16 cellular contexts compared by ENCODE assay signal in the genomic region with DNA sequence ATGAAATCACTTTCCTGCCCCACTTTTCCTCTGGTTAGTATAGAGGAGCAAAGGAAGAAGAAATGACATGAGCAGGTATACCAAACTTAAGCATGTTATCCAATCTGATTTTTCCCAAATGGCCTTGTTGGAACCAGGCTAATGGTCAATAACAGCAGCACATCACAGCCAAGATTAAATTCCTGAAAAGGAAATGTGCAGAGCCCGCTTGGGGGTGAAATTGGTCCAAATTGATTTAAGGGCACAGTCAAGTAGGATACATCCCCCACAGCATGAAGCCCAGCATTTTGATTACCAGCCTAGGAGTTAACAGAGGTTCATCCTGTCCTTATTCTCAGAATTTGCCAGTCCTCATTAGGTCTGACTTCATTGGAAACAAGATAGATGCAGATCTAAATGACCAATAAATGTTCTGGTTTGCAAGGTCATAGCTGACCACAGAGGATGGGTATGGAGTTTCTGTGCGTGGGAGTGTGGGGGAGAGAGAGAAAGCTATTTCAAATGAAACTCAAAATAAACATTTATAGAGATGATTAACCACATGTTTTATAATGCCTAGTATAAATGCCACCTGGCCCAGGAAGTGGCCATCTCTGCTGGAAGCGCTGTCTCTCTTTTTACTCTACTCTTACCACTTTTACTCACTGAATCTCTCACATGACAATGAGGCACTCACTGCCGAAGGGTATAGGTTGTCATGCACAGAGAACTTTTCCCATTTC. TPM values are rescaled to one million over a fixed set of nuclear protein-coding genes. Genes with fewer than 3 reads are reported as not detected.
DNase-seq lines count a peak whose midpoint lies in the region; ATAC-seq and TF ChIP-seq lines count a peak whose summit lies in the region.
"Had no signal": no experiment of that assay in that cellular context is flagged by ENCODE, and none has a peak within 500 bp of the region (broad histone marks: within the 10 kb centered on the region; RNA-seq: fewer than 3 reads in every experiment).

No MANE protein-coding gene starts in this region.

- H3K9ac ChIP-seq in smooth muscle cell (ENCODE audit: low read depth), result no peak overlapping the region
- H3K9ac ChIP-seq: parathyroid adenoma had no signal

- no peak for ATAC-seq in gastroesophageal sphincter
- ATAC-seq in GM21381 (IDR thresholded peaks at IDR 0.05; ENCODE audit: unreplicated experiment), result no peak
- ATAC-seq: esophagus mucosa had no signal

- H3K79me2 ChIP-seq in smooth muscle cell (ENCODE audit: low read depth), result no peaks in the 10 kb centered on the region
- H3K79me2 ChIP-seq: parathyroid adenoma had no signal

- TF ChIP-seq EP300 in gastroesophageal sphincter (IDR thresholded peaks at IDR 0.05), result no peak

- H3K27me3 ChIP-seq in MG63 (no peaks in the 10 kb centered on the region), gastroesophageal sphincter (no peaks in the 10 kb centered on the region), smooth muscle cell (ENCODE audit: low read depth) (no peaks in the 10 kb centered on the region)

- H3K9me3 ChIP-seq in MG63 (no peaks in the 10 kb centered on the region), gastroesophageal sphincter (no peaks in the 10 kb centered on the region), smooth muscle cell (replicated peaks; ENCODE audit: low read depth) (no peaks in the 10 kb centered on the region)

- WGBS in gastroesophageal sphincter (ENCODE audit: low coverage in 1 of 2), 2 donors, result 45 to 66% methylated on average over 2 to 4 of the region's 4 CpGs
- WGBS in smooth muscle cell (ENCODE audit: low lambda C conversion rate), result 89% methylated on average over 4 of the region's 4 CpGs

- H3F3A ChIP-seq in smooth muscle cell (ENCODE audit: low read depth), result peaks cover 11% of the 10 kb centered on the region

- H3K36me3 ChIP-seq in MG63, result no peaks in the 10 kb centered on the region
- no peaks in the 10 kb centered on the region for H3K36me3 ChIP-seq in gastroesophageal sphincter
- no peaks in the 10 kb centered on the region for H3K36me3 ChIP-seq in smooth muscle cell (ENCODE audit: low read depth)

- peak overlapping the region in 2 of 4 donors; percentile 34 to 42 for H3K27ac ChIP-seq in gastroesophageal sphincter
- no peak overlapping the region for H3K27ac ChIP-seq in smooth muscle cell (ENCODE audit: low read depth)
- H3K27ac ChIP-seq: parathyroid adenoma had no signal

- no peak overlapping the region for H2AFZ ChIP-seq in smooth muscle cell (ENCODE audit: low read depth)
- H2AFZ ChIP-seq: parathyroid adenoma had no signal

- TF ChIP-seq CTCF in AG10803 (conservative IDR thresholded peaks at IDR 0.05; ENCODE audit: low read length) (no peak), cardiac fibroblast (IDR thresholded peaks at IDR 0.05; ENCODE audit: low read depth, low read length) (no peak), gastroesophageal sphincter (IDR thresholded peaks at IDR 0.05) (no peak), smooth muscle cell (IDR thresholded peaks at IDR 0.05; ENCODE audit: borderline replicate concordance, insufficient read depth, poor library complexity, severe bottlenecking) (no peak)

- H3K4me3 ChIP-seq in AG10803 (ENCODE audit: low read length) (no peak overlapping the region), MG63 (no peak overlapping the region), cardiac fibroblast (replicated peaks in 1 of 2; ENCODE audit: low read depth in 2 of 2, low read length in 2 of 2) (no peak overlapping the region), gastroesophageal sphincter (no peak overlapping the region), smooth muscle cell (no peak overlapping the region)

- no peak overlapping the region for H3K4me2 ChIP-seq in smooth muscle cell

- TF ChIP-seq POLR2A in gastroesophageal sphincter (IDR thresholded peaks at IDR 0.05), result no peak

- H4K20me1 ChIP-seq in smooth muscle cell (ENCODE audit: low read depth), result no peaks in the 10 kb centered on the region

- DNase-seq in AG10803 (ENCODE audit: low read depth) (peak; percentile 18), MG63 (peak; percentile 26), cardiac fibroblast (ENCODE audit: low read depth in 2 of 2) (peak; percentile 59 to 69), non-pigmented ciliary epithelial cell (ENCODE audit: low read depth) (peak; percentile 70), HuH-7 (ENCODE audit: low spot score) (no peak), smooth muscle cell (lab: John Stamatoyannopoulos, UW; ENCODE audit: unreplicated experiment) (no peak)
- DNase-seq: DND-41, KG1, midbrain, NCI-H1930, SHP77 treated with DMSO at 0.1 percent for 48 hours, trophoblast cell had no signal

- H3K4me1 ChIP-seq in gastroesophageal sphincter, result peaks cover 0 to 57% (median 6%) of the 10 kb centered on the region in 3 donors
- peaks cover 10% of the 10 kb centered on the region for H3K4me1 ChIP-seq in smooth muscle cell (ENCODE audit: low read depth)

RNA-seq across cellular contexts. Expression of a gene that starts 38.7 kb away (rescaled TPM):
- total RNA-seq in MG63 (2014; rRNA removed; shearing (Covaris generic); ENCODE audit: low replicate concordance), result 0.30 and 13.7 TPM in 2 replicates
- 100 to 1,000 TPM; 267 to 427 (median 386) TPM for total RNA-seq in gastroesophageal sphincter
- total RNA-seq in smooth muscle cell, result 5.2 and 49.1 TPM in 2 replicates
- polyA plus RNA-seq in smooth muscle cell, result 1.9 and 2.5 TPM in 2 replicates

Comparison
In these comparisons a context has a peak if more than half of its experiments do, and no peak if none do; other contexts are left out.
1. DNase-seq: peak in AG10803 (single experiment), MG63 (single experiment), cardiac fibroblast (2 of 2) and non-pigmented ciliary epithelial cell (single experiment); none in HuH-7 (single experiment) and smooth muscle cell (single experiment).